Comparison of ENCODE assay signal across 29 cellular contexts in the genomic region with DNA sequence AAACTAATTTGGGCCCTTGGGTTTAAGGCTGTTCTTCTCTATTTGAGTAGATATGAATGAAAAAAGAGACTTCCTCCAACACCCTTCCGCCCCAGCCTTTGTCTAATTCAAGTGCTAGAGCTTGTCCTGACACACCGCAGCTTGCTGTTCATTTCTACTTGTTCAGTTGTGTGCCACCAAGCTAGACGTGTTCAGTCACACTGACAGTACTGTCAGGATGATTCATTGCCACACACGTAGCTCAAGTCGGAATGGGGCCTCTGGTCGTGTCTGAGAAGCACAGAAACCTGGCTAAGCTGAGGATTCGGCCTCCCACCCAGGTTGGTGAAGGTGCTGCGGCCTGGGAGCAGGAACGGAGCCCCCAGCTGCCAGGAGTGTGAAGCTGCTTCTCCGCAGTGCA. TPM values are rescaled to one million over a fixed set of nuclear protein-coding genes. Genes with fewer than 3 reads are reported as not detected.
"Had no signal": no experiment of that assay in that cellular context is flagged by ENCODE, and none has a peak within 500 bp of the region (broad histone marks: within the 10 kb centered on the region; RNA-seq: fewer than 3 reads in every experiment).

No MANE protein-coding gene starts in this region.

- DNase-seq: activated CD4-positive, alpha-beta T cell treated with anti-CD3 and anti-CD28 coated beads for 4 hours; activated CD4-positive, alpha-beta T cell treated with anti-CD3 and anti-CD28 coated beads, Interleukin-2, amount 50 U/mL, for 4 hours; activated effector memory CD4-positive, alpha-beta T cell treated with anti-CD3 and anti-CD28 coated beads, Interleukin-2, amount 50 U/mL, for 16 hours; activated naive CD4-positive, alpha-beta T cell treated with anti-CD3 and anti-CD28 coated beads for 36 hours; activated T-cell treated with anti-CD3 and anti-CD28 coated beads, Interleukin-2, amount 50 U/mL, for 1 hour; amniotic stem cell; brain microvascular endothelial cell; caudate nucleus; cortex of kidney; effector memory CD8-positive, alpha-beta T cell; islet precursor cell; left colon; naive B cell; nucleus accumbens; pancreas; retina; small intestine; stimulated activated CD4-positive, alpha-beta T cell treated with anti-CD3 and anti-CD28 coated beads, Interleukin-2, amount 100 ng/mL, for 24 hours had no signal

- H3K27ac Mint-ChIP-seq: activated naive CD4-positive, alpha-beta T cell treated with anti-CD3 and anti-CD28 coated beads for 36 hours; activated T-helper 1 cell treated with anti-CD3 and anti-CD28 coated beads, Interleukin-12 subunit alpha, Interleukin-12 subunit beta, Interleukin-2, Interleukin-4 antibody, amounts not matched to agents 30 ng/mL and 10 ng/mL and 1 ng/mL, durations not matched to agents 14 hours and 24 hours and 36 hours; mesothelial cell of epicardium; stimulated activated naive CD8-positive, alpha-beta T cell treated with anti-CD3 and anti-CD28 coated beads, Interleukin-15, Interleukin-2, amounts not matched to agents 100 ng/mL and 50 ng/mL, for 24 hours; type B pancreatic cell had no signal

- H3K27me3 ChIP-seq: brain microvascular endothelial cell, gastroesophageal sphincter, hepatocyte, pancreas had no signal

- H3K27ac ChIP-seq: brain microvascular endothelial cell, gastroesophageal sphincter, hepatocyte, pancreas, prostate gland, thoracic aorta had no signal

- H3K4me3 ChIP-seq: gastroesophageal sphincter, hepatocyte, pancreas, prostate gland, thoracic aorta had no signal

- H3K4me2 ChIP-seq: hepatocyte had no signal

- H3K27me3 Mint-ChIP-seq: effector memory CD8-positive, alpha-beta T cell; naive B cell; stimulated activated naive CD8-positive, alpha-beta T cell treated with anti-CD3 and anti-CD28 coated beads, Interleukin-15, Interleukin-2, amounts not matched to agents 100 ng/mL and 50 ng/mL, for 24 hours had no signal

- H2AFZ ChIP-seq: hepatocyte had no signal

- H3K4me3 Mint-ChIP-seq: activated naive CD4-positive, alpha-beta T cell treated with anti-CD3 and anti-CD28 coated beads for 36 hours; activated T-helper 1 cell treated with anti-CD3 and anti-CD28 coated beads, Interleukin-12 subunit alpha, Interleukin-12 subunit beta, Interleukin-2, Interleukin-4 antibody, amounts not matched to agents 30 ng/mL and 10 ng/mL and 1 ng/mL, durations not matched to agents 14 hours and 24 hours and 36 hours; effector memory CD8-positive, alpha-beta T cell; mesothelial cell of epicardium; naive B cell; neural crest cell; stimulated activated naive CD8-positive, alpha-beta T cell treated with anti-CD3 and anti-CD28 coated beads, Interleukin-15, Interleukin-2, amounts not matched to agents 100 ng/mL and 50 ng/mL, for 24 hours; type B pancreatic cell had no signal

- ATAC-seq: effector memory CD8-positive, alpha-beta T cell; gastroesophageal sphincter; left colon; pancreas; sciatic nerve had no signal

- H3K36me3 ChIP-seq: pancreas, prostate gland had no signal

- H3K79me2 ChIP-seq: hepatocyte had no signal

- H3K9me3 Mint-ChIP-seq: activated naive CD4-positive, alpha-beta T cell treated with anti-CD3 and anti-CD28 coated beads for 36 hours; activated T-helper 1 cell treated with anti-CD3 and anti-CD28 coated beads, Interleukin-12 subunit alpha, Interleukin-12 subunit beta, Interleukin-2, Interleukin-4 antibody, amounts not matched to agents 30 ng/mL and 10 ng/mL and 1 ng/mL, durations not matched to agents 14 hours and 24 hours and 36 hours; effector memory CD8-positive, alpha-beta T cell; mesothelial cell of epicardium; naive B cell; neural crest cell; stimulated activated naive CD8-positive, alpha-beta T cell treated with anti-CD3 and anti-CD28 coated beads, Interleukin-15, Interleukin-2, amounts not matched to agents 100 ng/mL and 50 ng/mL, for 24 hours had no signal

- H3K4me1 ChIP-seq: gastroesophageal sphincter, pancreas, prostate gland had no signal

- H3K9me3 ChIP-seq: gastroesophageal sphincter, pancreas, prostate gland, thoracic aorta had no signal

RNA-seq across cellular contexts. Expression of gene INHBB, which starts 45.6 kb away (rescaled TPM):
- total RNA-seq: activated naive CD4-positive, alpha-beta T cell treated with anti-CD3 and anti-CD28 coated beads for 36 hours; activated T-helper 1 cell treated with anti-CD3 and anti-CD28 coated beads, Interleukin-12 subunit alpha, Interleukin-12 subunit beta, Interleukin-2, Interleukin-4 antibody, amounts not matched to agents 30 ng/mL and 10 ng/mL and 1 ng/mL, durations not matched to agents 14 hours and 24 hours and 36 hours; mesothelial cell of epicardium; T-helper 1 cell treated with Interleukin-12 subunit alpha and Interleukin-12 subunit beta and Interleukin-4 antibody, amounts not matched to agents 30 ng/mL and 1 ng/mL, for 36 hours had no signal
